11 cellular contexts compared by ENCODE assay signal in the genomic region with DNA sequence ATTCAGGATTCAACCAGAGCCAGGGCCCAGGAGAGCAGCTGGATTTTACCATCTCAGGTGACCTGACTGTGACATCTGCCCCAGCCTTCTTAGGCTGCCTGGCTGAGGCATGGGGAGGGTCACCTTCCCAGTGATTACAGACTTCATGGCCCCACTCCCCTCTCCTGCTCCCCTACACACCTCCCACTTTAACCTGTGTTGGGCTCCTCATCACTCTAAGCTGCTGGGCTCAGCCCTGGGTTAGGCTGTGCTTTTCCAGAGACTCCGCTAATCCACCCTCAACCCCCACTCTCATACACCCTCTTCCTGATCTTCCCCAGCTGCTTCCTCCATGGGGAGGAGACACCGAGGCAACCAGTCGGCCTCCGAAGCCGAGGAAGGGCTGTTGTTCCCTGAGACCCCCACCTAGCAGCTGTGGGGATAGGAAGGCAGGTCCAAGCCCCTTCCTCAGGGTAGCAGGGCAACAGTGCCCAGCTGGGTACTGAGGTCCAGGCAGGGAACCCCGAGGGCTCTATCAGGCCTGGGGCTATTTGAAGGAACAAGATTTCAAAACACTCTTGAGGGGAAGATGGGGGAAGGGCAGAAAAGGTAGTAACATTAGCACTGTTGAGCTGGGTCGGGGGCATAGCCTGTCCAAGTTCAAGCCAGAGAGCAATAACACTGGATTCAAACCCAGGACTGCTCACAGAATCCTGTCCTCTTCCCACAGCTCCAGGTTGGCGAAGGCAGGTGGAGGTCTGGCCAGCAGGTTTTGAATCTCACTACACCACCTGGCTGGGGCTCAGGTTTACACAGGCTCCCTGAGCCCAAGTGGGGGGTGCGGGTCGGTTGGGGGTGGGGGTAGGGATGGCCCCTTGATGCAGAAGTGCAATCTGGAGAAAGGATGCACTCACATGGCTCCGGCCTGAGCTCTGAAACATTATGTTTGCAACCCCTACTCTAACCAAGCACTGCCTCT. TPM values are rescaled to one million over a fixed set of nuclear protein-coding genes. Genes with fewer than 3 reads are reported as not detected.
DNase-seq lines count a peak whose midpoint lies in the region; ATAC-seq, FAIRE-seq and TF ChIP-seq lines count a peak whose summit lies in the region.
"Had no signal": no experiment of that assay in that cellular context is flagged by ENCODE, and none has a peak within 500 bp of the region (broad histone marks: within the 10 kb centered on the region; RNA-seq: fewer than 3 reads in every experiment).

No MANE protein-coding gene starts in this region.

- no peaks in the 10 kb centered on the region for H3K36me3 Mint-ChIP-seq in GM23338 (ENCODE audit: low read depth)

- peak overlapping the region; percentile 78 for H3K4me3 ChIP-seq in GM23338
- no peak overlapping the region for H3K4me3 ChIP-seq in esophagus (ENCODE audit: low read depth in 1 of 2, low read length in 2 of 2)
- H3K4me3 ChIP-seq in rectal smooth muscle tissue (ENCODE audit: low read length): peak overlapping the region; percentile 95

- ATAC-seq in GM23338: no peak
- ATAC-seq in HG03108 (IDR thresholded peaks at IDR 0.05; ENCODE audit: unreplicated experiment): no peak
- ATAC-seq: Right ventricle myocardium inferior had no signal

- no peak for TF ChIP-seq CTCF in GM23338 (conservative IDR thresholded peaks at IDR 0.05; ENCODE audit: low read depth in 2 of 2)

- H3F3A ChIP-seq in GM23338 (replicated peaks; ENCODE audit: low read depth): peaks cover 4% of the 10 kb centered on the region; the same call in 1 of the 2 replicates

- no peaks in the 10 kb centered on the region for H3K79me2 ChIP-seq in GM23338 (replicated peaks; ENCODE audit: insufficient read depth)

- no peak overlapping the region for H3K9ac ChIP-seq in rectal smooth muscle tissue (ENCODE audit: low read length)

- H3K4me2 ChIP-seq in GM23338: peak overlapping the region; percentile 79; the same call in 1 of the 2 replicates

- H3K27ac Mint-ChIP-seq in GM23338: no peak overlapping the region

- H3K27me3 ChIP-seq in GM23338 (ENCODE audit: insufficient read depth): peaks cover 89% of the 10 kb centered on the region
- no peaks in the 10 kb centered on the region for H3K27me3 ChIP-seq in esophagus (ENCODE audit: control insufficient read depth in 1 of 2, insufficient read depth in 2 of 2, low read length in 2 of 2)
- H3K27me3 ChIP-seq in rectal smooth muscle tissue (ENCODE audit: control insufficient read depth, insufficient read depth, low read length): no peaks in the 10 kb centered on the region

- H3K27me3 Mint-ChIP-seq in GM23338 (ENCODE audit: insufficient read depth, low read depth, poor library complexity): peaks cover 62% of the 10 kb centered on the region

- no peaks in the 10 kb centered on the region; the same call in 1 of the 2 replicates for H4K20me1 ChIP-seq in GM23338 (replicated peaks; ENCODE audit: insufficient read depth)

- peaks cover 3% of the 10 kb centered on the region; the same call in 1 of the 3 replicates for H3K9me3 Mint-ChIP-seq in GM23338

- no peak overlapping the region for H2AFZ ChIP-seq in GM23338

- H3K4me3 Mint-ChIP-seq in GM23338: peak overlapping the region; percentile 3; the same call in 1 of the 3 replicates

- FAIRE-seq in frontal cortex (lab: Jason Lieb, UNC): no peak
- FAIRE-seq: bronchial epithelial cell had no signal

- 59 to 61% methylated on average over 11 of the region's 11 CpGs for WGBS in esophagus, 2 donors

- no peak for DNase-seq in GM23338 (ENCODE audit: low spot score)
- peak; percentile 95 for DNase-seq in NCI-H82 treated with DMSO at 0.1 percent for 48 hours (lab: John Stamatoyannopoulos, UW; ENCODE audit: unreplicated experiment)
- no peak for DNase-seq in frontal cortex (ENCODE audit: low spot score in 2 of 2)
- no peak for DNase-seq in DMS153 treated with DMSO at 0.1 percent for 48 hours (lab: John Stamatoyannopoulos, UW; ENCODE audit: unreplicated experiment)
- DNase-seq in substantia nigra (lab: John Stamatoyannopoulos, UW): no peak

- H3K4me1 Mint-ChIP-seq in GM23338: peaks cover 44% of the 10 kb centered on the region

- no peaks in the 10 kb centered on the region for H3K9me2 ChIP-seq in GM23338 (ENCODE audit: insufficient read depth)

- H3K9me3 ChIP-seq in esophagus (ENCODE audit: control insufficient read depth in 2 of 2, insufficient read depth in 1 of 2, low read depth in 1 of 2, low read length in 1 of 2): no peaks in the 10 kb centered on the region

- peaks cover 30% of the 10 kb centered on the region for H3K4me1 ChIP-seq in GM23338 (ENCODE audit: insufficient read depth)
- H3K4me1 ChIP-seq in esophagus (ENCODE audit: control insufficient read depth in 2 of 2, insufficient read depth in 2 of 2, low read length in 1 of 2): peaks cover 6 to 33% of the 10 kb centered on the region in 2 donors
- peaks cover 15% of the 10 kb centered on the region for H3K4me1 ChIP-seq in rectal smooth muscle tissue (ENCODE audit: control insufficient read depth, insufficient read depth, low read length)

- H3K36me3 ChIP-seq in GM23338 (ENCODE audit: insufficient read depth): no peaks in the 10 kb centered on the region
- H3K36me3 ChIP-seq in esophagus (ENCODE audit: control insufficient read depth in 2 of 2, insufficient read depth in 2 of 2, low read length in 1 of 2): peaks cover 0 to under 1% of the 10 kb centered on the region in 2 donors
- no peaks in the 10 kb centered on the region for H3K36me3 ChIP-seq in rectal smooth muscle tissue (ENCODE audit: control insufficient read depth, insufficient read depth, low read length)

- H3K27ac ChIP-seq in GM23338 (ENCODE audit: low read depth): no peak overlapping the region
- H3K27ac ChIP-seq in esophagus (ENCODE audit: low read depth in 2 of 2, low read length in 1 of 2): peak overlapping the region; percentile 44 to 87
- peak overlapping the region; percentile 85 for H3K27ac ChIP-seq in rectal smooth muscle tissue (ENCODE audit: low read depth, low read length)
- no peak overlapping the region for H3K27ac ChIP-seq in substantia nigra (ENCODE audit: low read depth, low read length, poor library complexity, severe bottlenecking)

TF ChIP-seq in GM23338, 12 proteins besides CTCF, POLR2A, EP300 and RAD21 (continues in another document):
- TF ChIP-seq ETS1 (IDR thresholded peaks at IDR 0.05): no peak
- TF ChIP-seq STAT1 (IDR thresholded peaks at IDR 0.05; ENCODE audit: unreplicated experiment): no peak
- TF ChIP-seq ZNF331 (CRISPR knock-in tag; IDR thresholded peaks at IDR 0.05; ENCODE audit: low read depth): no peak

RNA-seq across cellular contexts. Expression of gene IMPDH1, which starts 1.8 kb away (rescaled TPM):
- total RNA-seq in GM23338 (2014; rRNA removed; shearing (Covaris generic)): 35.8 and 48.3 TPM in 2 replicates
- polyA plus RNA-seq in GM23338 (2016; fragmentation: Nextera tagmentation; extraction: Ambion mirVana) (15.3 and 16.4 TPM in 2 replicates), esophagus (10 to 100 TPM; 19.4 to 25.7 TPM)
- total RNA-seq in frontal cortex: 26.5 TPM

RNA-seq across cellular contexts. Expression of gene PRRT4, which starts 46.5 kb away (rescaled TPM):
- 0.56 and 1.0 TPM in 2 replicates for total RNA-seq in GM23338 (2014; rRNA removed; shearing (Covaris generic))
- polyA plus RNA-seq in GM23338 (2016; fragmentation: Nextera tagmentation; extraction: Ambion mirVana) (0.47 and 0.55 TPM in 2 replicates), esophagus (under 1 TPM; 0.45 to 0.73 TPM)
- total RNA-seq in frontal cortex: 3.3 TPM
- total RNA-seq: lung microvascular endothelial cell had no signal

RNA-seq across cellular contexts. Expression of gene HILPDA, which starts 47.6 kb away (rescaled TPM):
- total RNA-seq in GM23338 (2014; rRNA removed; shearing (Covaris generic)): 32.4 and 38.5 TPM in 2 replicates
- 57.5 and 70.6 TPM in 2 replicates for polyA plus RNA-seq in GM23338 (2016; fragmentation: Nextera tagmentation; extraction: Ambion mirVana)
- 100 to 1,000 TPM in 1 of 2 donors, 10 to 100 TPM in 1; 82.5 to 333 TPM for polyA plus RNA-seq in esophagus
- 26.9 TPM for total RNA-seq in frontal cortex

Comparison
In these comparisons a context has a peak if more than half of its experiments do, and no peak if none do; other contexts are left out.
1. H3K27ac ChIP-seq: peak in esophagus (2 of 2) and rectal smooth muscle tissue (single experiment); none in GM23338 (single experiment) and substantia nigra (single experiment).
2. H3K4me3 ChIP-seq: peak in GM23338 (single experiment) and rectal smooth muscle tissue (single experiment); none in esophagus (0 of 2).